In the genomic region with DNA sequence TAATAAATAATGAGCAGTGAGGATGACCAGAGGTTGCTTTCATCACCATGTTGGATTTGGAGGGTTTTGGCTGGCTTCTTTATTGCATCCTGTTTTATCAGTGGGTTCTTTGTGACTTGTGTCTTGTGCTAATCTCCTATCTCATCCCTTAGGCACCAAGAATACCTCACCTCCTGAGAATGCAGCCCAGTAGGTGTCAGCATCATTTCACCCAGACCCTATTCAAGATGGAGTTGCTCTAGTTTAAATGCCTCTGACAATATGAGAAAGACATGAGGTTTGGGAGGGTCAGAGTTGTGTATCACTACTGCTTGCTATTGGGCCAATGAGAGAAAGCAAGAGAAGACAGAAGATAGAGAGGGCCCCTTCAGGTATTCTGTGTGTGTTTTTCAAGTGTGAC, we compare ENCODE assay signal across 30 cellular contexts.
DNase-seq lines count a peak whose midpoint lies in the region; ATAC-seq, FAIRE-seq and TF ChIP-seq lines count a peak whose summit lies in the region.
"Had no signal": no experiment of that assay in that cellular context is flagged by ENCODE, and none has a peak within 500 bp of the region (broad histone marks: within the 10 kb centered on the region; RNA-seq: fewer than 3 reads in every experiment).

No MANE protein-coding gene starts in this region.

- H3K36me3 ChIP-seq in bronchial epithelial cell (ENCODE audit: control insufficient read depth, insufficient read depth, low read length) (no peaks in the 10 kb centered on the region), HepG2 (replicated peaks in 1 of 2; ENCODE audit: control insufficient read depth in 1 of 2, insufficient read depth in 2 of 2, low read length in 2 of 2) (no peaks in the 10 kb centered on the region)
- H3K36me3 ChIP-seq: adrenal gland, BLaER1, gastrocnemius medialis, MG63 had no signal

- ATAC-seq in HepG2: no peak
- no peak for ATAC-seq in HG03108 (IDR thresholded peaks at IDR 0.05; ENCODE audit: unreplicated experiment)
- ATAC-seq in GM19452 (IDR thresholded peaks at IDR 0.05; ENCODE audit: unreplicated experiment): no peak
- ATAC-seq: activated CD8-positive, alpha-beta T cell treated with anti-CD3 and anti-CD28 coated beads, Interleukin-2, amount 10 ng/mL, durations not matched to agents 7 days and 5 days; gastrocnemius medialis; natural killer cell treated with Interleukin-12 subunit alpha and Interleukin-12 subunit beta and Interleukin-15 and Interleukin-18, amount 100 ng/mL, for 72 hours; PC-3; SK-N-SH treated with all-trans-retinoic acid at 6 μM for 48 hours; stimulated activated naive B cell treated with anti-CD40 and anti-IgM and Interleukin-4, amounts not matched to agents 10 μg/mL and 1 μg/mL and 100 μg/mL, for 72 hours had no signal

- H3K4me2 ChIP-seq in HepG2 (ENCODE audit: low read depth, low read length): no peak overlapping the region
- H3K4me2 ChIP-seq: BLaER1, KMS-11 had no signal

- in situ Hi-C loops in HepG2 (cut with HindIII; ENCODE audit: extremely low pct_ligation_motif_present, low pct_unique_long_range_greater_than_20kb): no loop called here

- no peak overlapping the region for H3K9ac ChIP-seq in HepG2 (ENCODE audit: insufficient read depth, low read depth, low read length)
- H3K9ac ChIP-seq: BLaER1, KMS-11 had no signal

- no peak for TF ChIP-seq RAD21 in HepG2 (CRISPR knock-in tag; IDR thresholded peaks at IDR 0.05)

- no peak overlapping the region for H2AFZ ChIP-seq in HepG2 (ENCODE audit: low read length)

- CTCF ChIA-PET in HepG2 (lab: Yijun Ruan, JAX; ENCODE audit: low intra/inter-chr PET ratio, low total read pairs): no interaction called here

- POLR2A ChIA-PET in HepG2 (lab: Yijun Ruan, JAX): no interaction called here

- no peak for FAIRE-seq in bronchial epithelial cell (lab: Jason Lieb, UNC)
- FAIRE-seq in HepG2 (lab: Jason Lieb, UNC): no peak
- FAIRE-seq: endometrium, H54, small intestine had no signal

- H4K20me1 ChIP-seq in HepG2 (ENCODE audit: insufficient read depth, low read length): no peaks in the 10 kb centered on the region
- H4K20me1 ChIP-seq: BLaER1 had no signal

- TF ChIP-seq CTCF in bronchial epithelial cell (IDR thresholded peaks at IDR 0.05; ENCODE audit: insufficient read depth, low read length, severe bottlenecking): no peak
- peak; percentile 22; the same call in 1 of the 2 replicates for TF ChIP-seq CTCF in HepG2 (CRISPR knock-in tag; IDR thresholded peaks at IDR 0.05)

- no peaks in the 10 kb centered on the region for H3K79me2 ChIP-seq in HepG2 (ENCODE audit: insufficient read depth, low read length)

- intact Hi-C loops in HepG2 (cut with micrococcal nuclease; ENCODE audit: unreplicated experiment): no loop called here

- no peaks in the 10 kb centered on the region for H3K9me3 ChIP-seq in HepG2 (ENCODE audit: low read length)
- H3K9me3 ChIP-seq: adrenal gland, gastrocnemius medialis had no signal

- no peak for TF ChIP-seq POLR2A in HepG2 (IDR thresholded peaks at IDR 0.05; ENCODE audit: insufficient read depth in 1 of 2, low read depth in 2 of 2, low read length in 2 of 2)

- H3K4me3 ChIP-seq in bronchial epithelial cell (ENCODE audit: low read depth, low read length) (no peak overlapping the region), HepG2 (replicated peaks in 1 of 3; ENCODE audit: insufficient read depth in 1 of 3, low read depth in 2 of 3, low read length in 3 of 3) (no peak overlapping the region)
- H3K4me3 ChIP-seq: adrenal gland, BLaER1, gastrocnemius medialis, lung, MG63 had no signal

- H3K27me3 ChIP-seq in bronchial epithelial cell (ENCODE audit: control insufficient read depth, insufficient read depth, low read length) (no peaks in the 10 kb centered on the region), HepG2 (ENCODE audit: control insufficient read depth in 1 of 2, insufficient read depth in 2 of 2, low read length in 2 of 2) (no peaks in the 10 kb centered on the region)
- H3K27me3 ChIP-seq: adrenal gland, BLaER1, gastrocnemius medialis, MG63 had no signal

- H3K27ac ChIP-seq in HepG2 (ENCODE audit: extremely low read length, insufficient read depth, low read length): no peak overlapping the region
- H3K27ac ChIP-seq: adrenal gland, BLaER1, gastrocnemius medialis, KMS-11 had no signal

- H3K4me1 ChIP-seq in HepG2 (ENCODE audit: insufficient read depth, low read length): no peaks in the 10 kb centered on the region
- H3K4me1 ChIP-seq: adrenal gland, gastrocnemius medialis had no signal

- TF ChIP-seq EP300 in HepG2 (IDR thresholded peaks at IDR 0.05; ENCODE audit: low read depth in 2 of 2, low read length in 2 of 2) (no peak), HepG2 (CRISPR knock-in tag; IDR thresholded peaks at IDR 0.05; ENCODE audit: borderline replicate concordance) (no peak)

- peak; percentile 5 for DNase-seq in COLO829 (ENCODE audit: low spot score)
- DNase-seq in NCI-H524 treated with DMSO at 0.1 percent for 48 hours (lab: John Stamatoyannopoulos, UW): peak; percentile 2
- peak; percentile 22 for DNase-seq in bronchial epithelial cell (ENCODE audit: low read depth)
- DNase-seq in HepG2 (ENCODE audit: low spot score): no peak
- no peak for DNase-seq in mesenteric fat pad (ENCODE audit: low spot score)
- DNase-seq in SIG-M5 treated with dmso at 0.1 percent for 504 hours (lab: John Stamatoyannopoulos, UW; ENCODE audit: unreplicated experiment): no peak
- DNase-seq: activated CD4-positive, alpha-beta T cell treated with anti-CD3 and anti-CD28 coated beads for 4 hours; activated CD8-positive, alpha-beta T cell treated with anti-CD3 and anti-CD28 coated beads, Interleukin-2, amount 10 ng/mL, durations not matched to agents 7 days and 5 days; activated naive CD4-positive, alpha-beta T cell treated with anti-CD3 and anti-CD28 coated beads, Interleukin-2, amount 10 ng/mL, durations not matched to agents 7 days and 5 days; adrenal gland; COR-L47; gastrocnemius medialis; kidney glomerular epithelial cell; MG63; NCI-H2081; NCI-H2227 treated with DMSO at 0.1 percent for 48 hours; NCI-H748 treated with DMSO at 0.1 percent for 48 hours; PC-3; small intestine; stimulated activated naive B cell treated with anti-CD40 and anti-IgM and Interleukin-4, amounts not matched to agents 10 μg/mL and 1 μg/mL and 100 μg/mL, for 72 hours; substantia nigra had no signal

- no TSS peak for BruUV-seq in HepG2 (replicated peaks; lab: Mats Ljungman, UMichigan)

TF ChIP-seq in HepG2, 621 proteins besides CTCF, POLR2A, EP300 and RAD21:
- TF ChIP-seq ZBTB42 (CRISPR knock-in tag; IDR thresholded peaks at IDR 0.05): no peak
- TF ChIP-seq ZFP90 (CRISPR knock-in tag; IDR thresholded peaks at IDR 0.05; ENCODE audit: borderline replicate concordance): no peak
- TF ChIP-seq MBD4 (IDR thresholded peaks at IDR 0.05; ENCODE audit: borderline replicate concordance, low read length): no peak
- TF ChIP-seq STAG1 (CRISPR knock-in tag; IDR thresholded peaks at IDR 0.05): peak; percentile 37
- TF ChIP-seq GLMP (CRISPR knock-in tag; IDR thresholded peaks at IDR 0.05; ENCODE audit: borderline replicate concordance): no peak
TF ChIP-seq in HepG2: peak in this region for 1.

Comparison
In these comparisons a context has a peak if more than half of its experiments do, and no peak if none do; other contexts are left out.
1. DNase-seq: peak in COLO829 (single experiment), NCI-H524 treated with DMSO at 0.1 percent for 48 hours (single experiment) and bronchial epithelial cell (single experiment); none in HepG2 (single experiment), mesenteric fat pad (single experiment) and SIG-M5 treated with dmso at 0.1 percent for 504 hours (single experiment).